Comparison of ENCODE assay signal across 20 cellular contexts in the genomic region with DNA sequence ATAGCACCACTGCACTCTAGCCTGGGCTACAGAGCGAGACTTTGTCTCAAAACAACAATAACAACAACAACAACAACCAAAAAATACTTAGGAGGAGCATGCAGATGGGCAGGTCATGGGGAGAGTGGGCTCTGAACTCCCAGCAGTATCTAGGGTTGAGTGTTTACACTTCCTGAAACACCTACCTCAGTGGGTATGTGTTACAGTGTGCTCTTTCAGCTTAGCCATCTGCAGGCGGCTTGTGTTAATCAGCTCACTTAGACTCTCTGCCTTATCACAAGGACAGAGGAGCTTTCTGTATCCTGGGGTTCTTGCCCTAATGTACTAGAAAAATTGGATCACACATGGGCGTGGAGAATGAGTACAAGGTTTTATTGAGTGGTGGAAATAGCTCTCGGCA.
"Had no signal": no experiment of that assay in that cellular context is flagged by ENCODE, and none has a peak within 500 bp of the region (broad histone marks: within the 10 kb centered on the region; RNA-seq: fewer than 3 reads in every experiment).

No MANE protein-coding gene starts in this region.

- H3K9ac ChIP-seq: SK-N-SH had no signal

- H3K9me3 ChIP-seq: SK-N-SH had no signal

- DNase-seq: KBM-7, MV-4-11, NCI-H1048, NCI-H1436, NCI-H187, NCI-H2029, NCI-H2081 treated with DMSO at 0.1 percent for 48 hours, NCI-H2171, NCI-H226, NCI-H446, NCI-H510A, NCI-H524 treated with DMSO at 0.1 percent for 48 hours, NCI-H69, NCI-H774, Right ventricle myocardium superior, RPMI8226, SIG-M5, SK-N-SH, SW 1271 had no signal

- H3K4me2 ChIP-seq: SK-N-SH had no signal

- FAIRE-seq: RCC 7860 had no signal
